ENCODE assay signal across 26 cellular contexts in the genomic region with DNA sequence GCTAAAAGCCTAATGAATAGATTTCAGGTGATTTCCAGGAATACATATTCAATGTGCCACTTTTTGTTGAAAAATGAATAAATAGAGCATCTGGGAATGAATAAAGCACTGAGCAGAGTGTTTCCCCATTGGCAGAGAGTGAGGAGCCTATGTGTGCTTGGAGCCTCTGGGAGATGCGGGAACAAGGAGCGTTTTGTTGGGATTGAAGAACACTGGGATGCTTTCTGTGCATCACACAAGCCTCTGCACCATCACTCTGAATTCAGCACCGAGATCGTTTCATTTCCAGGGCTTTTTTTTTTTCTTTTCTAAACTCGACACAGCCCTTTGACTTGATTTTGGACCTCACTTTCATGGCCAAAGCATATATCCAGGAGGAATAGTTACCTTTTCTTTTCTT.
DNase-seq lines count a peak whose midpoint lies in the region; ATAC-seq lines count a peak whose summit lies in the region.
"Had no signal": no experiment of that assay in that cellular context is flagged by ENCODE, and none has a peak within 500 bp of the region (broad histone marks: within the 10 kb centered on the region; RNA-seq: fewer than 3 reads in every experiment).

No MANE protein-coding gene starts in this region.

- intact Hi-C loops in sciatic nerve (cut with DNase I) = no loop called here
- intact Hi-C loops in activated CD4-positive, alpha-beta T cell treated with anti-CD3 and anti-CD28 coated beads for 36 hours (cut with DNase I, micrococcal nuclease) = no loop called here

- peak overlapping the region; percentile 87 for H3K27ac ChIP-seq in layer of hippocampus (ENCODE audit: low read depth, low read length)
- H3K27ac ChIP-seq: skin epidermis, thoracic aorta, uterus had no signal

- peaks cover 8% of the 10 kb centered on the region for H3K4me1 Mint-ChIP-seq in activated CD4-positive, alpha-beta T cell treated with anti-CD3 and anti-CD28 coated beads for 36 hours
- H3K4me1 Mint-ChIP-seq: activated naive CD4-positive, alpha-beta T cell treated with anti-CD3 and anti-CD28 coated beads, Interleukin-2, amount 10 ng/mL, durations not matched to agents 7 days and 5 days; activated T-helper 17 cell treated with anti-CD3 and anti-CD28 coated beads, Interleukin-2, amount 50 U/mL, for 72 hours had no signal

- peak in 10 of 14 donors; percentile 3 to 61 (median 36) for DNase-seq in C1 segment of cervical spinal cord (lab: John Stamatoyannopoulos, UW)
- DNase-seq in cerebellum (ENCODE audit: low spot score) = peak; percentile 5
- no peak for DNase-seq in sciatic nerve (ENCODE audit: low spot score)
- no peak for DNase-seq in activated CD4-positive, alpha-beta T cell treated with anti-CD3 and anti-CD28 coated beads for 36 hours
- no peak for DNase-seq in GM03348 (ENCODE audit: low spot score)
- no peak for DNase-seq in SW 1271 (lab: John Stamatoyannopoulos, UW)
- DNase-seq: activated CD4-positive, alpha-beta T cell treated with anti-CD3 and anti-CD28 coated beads for 4 hours; activated naive CD4-positive, alpha-beta T cell treated with anti-CD3 and anti-CD28 coated beads, Interleukin-2, amount 10 ng/mL, durations not matched to agents 7 days and 5 days; effector CD4-positive, alpha-beta T cell; NCI-H146; NCI-H2107; NCI-H345; NCI-H69; retina; stimulated activated naive CD4-positive, alpha-beta T cell treated with Interleukin-2 at 50 U/mL for 16 hours; T-helper 9 cell; uterus had no signal

- no peaks in the 10 kb centered on the region for H3K9me3 Mint-ChIP-seq in activated CD4-positive, alpha-beta T cell treated with anti-CD3 and anti-CD28 coated beads for 36 hours (ENCODE audit: low read depth)
- H3K9me3 Mint-ChIP-seq: activated naive CD4-positive, alpha-beta T cell treated with anti-CD3 and anti-CD28 coated beads, Interleukin-2, amount 10 ng/mL, durations not matched to agents 7 days and 5 days; activated T-helper 17 cell treated with anti-CD3 and anti-CD28 coated beads, Interleukin-2, amount 50 U/mL, for 72 hours; IgD-negative memory B cell; natural killer cell treated with Interleukin-12 subunit alpha and Interleukin-12 subunit beta and Interleukin-15 and Interleukin-18, amount 100 ng/mL, for 72 hours had no signal

- H3K27ac Mint-ChIP-seq in activated CD4-positive, alpha-beta T cell treated with anti-CD3 and anti-CD28 coated beads for 36 hours = no peak overlapping the region
- H3K27ac Mint-ChIP-seq: activated naive CD4-positive, alpha-beta T cell treated with anti-CD3 and anti-CD28 coated beads, Interleukin-2, amount 10 ng/mL, durations not matched to agents 7 days and 5 days; activated T-helper 17 cell treated with anti-CD3 and anti-CD28 coated beads, Interleukin-2, amount 50 U/mL, for 72 hours; B cell; IgD-negative memory B cell; natural killer cell treated with Interleukin-12 subunit alpha and Interleukin-12 subunit beta and Interleukin-15 and Interleukin-18, amount 100 ng/mL, for 72 hours had no signal

- ATAC-seq in sciatic nerve (peak; percentile 91), GM19395 (IDR thresholded peaks at IDR 0.05; ENCODE audit: unreplicated experiment) (no peak)
- no peak for ATAC-seq in activated CD4-positive, alpha-beta T cell treated with anti-CD3 and anti-CD28 coated beads for 36 hours
- ATAC-seq: Right ventricle myocardium inferior had no signal

- POLR2A ChIA-PET in activated CD4-positive, alpha-beta T cell treated with anti-CD3 and anti-CD28 coated beads for 36 hours (lab: Charles Lee) = no interaction called here

- H3K27me3 Mint-ChIP-seq in activated CD4-positive, alpha-beta T cell treated with anti-CD3 and anti-CD28 coated beads for 36 hours = peaks cover 19% of the 10 kb centered on the region
- H3K27me3 Mint-ChIP-seq: activated naive CD4-positive, alpha-beta T cell treated with anti-CD3 and anti-CD28 coated beads, Interleukin-2, amount 10 ng/mL, durations not matched to agents 7 days and 5 days; B cell had no signal

- H3K36me3 Mint-ChIP-seq in activated CD4-positive, alpha-beta T cell treated with anti-CD3 and anti-CD28 coated beads for 36 hours (ENCODE audit: low read depth) = no peaks in the 10 kb centered on the region
- H3K36me3 Mint-ChIP-seq: activated naive CD4-positive, alpha-beta T cell treated with anti-CD3 and anti-CD28 coated beads, Interleukin-2, amount 10 ng/mL, durations not matched to agents 7 days and 5 days; IgD-negative memory B cell; natural killer cell treated with Interleukin-12 subunit alpha and Interleukin-12 subunit beta and Interleukin-15 and Interleukin-18, amount 100 ng/mL, for 72 hours had no signal

- H3K4me3 Mint-ChIP-seq in activated CD4-positive, alpha-beta T cell treated with anti-CD3 and anti-CD28 coated beads for 36 hours = no peak overlapping the region
- H3K4me3 Mint-ChIP-seq: activated naive CD4-positive, alpha-beta T cell treated with anti-CD3 and anti-CD28 coated beads, Interleukin-2, amount 10 ng/mL, durations not matched to agents 7 days and 5 days; activated T-helper 17 cell treated with anti-CD3 and anti-CD28 coated beads, Interleukin-2, amount 50 U/mL, for 72 hours; B cell; IgD-negative memory B cell; natural killer cell treated with Interleukin-12 subunit alpha and Interleukin-12 subunit beta and Interleukin-15 and Interleukin-18, amount 100 ng/mL, for 72 hours had no signal

- CTCF ChIA-PET in activated CD4-positive, alpha-beta T cell treated with anti-CD3 and anti-CD28 coated beads for 36 hours (lab: Charles Lee) = no interaction called here

- no peaks in the 10 kb centered on the region for H3K27me3 ChIP-seq in layer of hippocampus (ENCODE audit: control insufficient read depth, insufficient read depth, low read length)
- H3K27me3 ChIP-seq: uterus had no signal

Comparison
In these comparisons a context has a peak if more than half of its experiments do, and no peak if none do; other contexts are left out.
1. DNase-seq: peak in C1 segment of cervical spinal cord (10 of 14) and cerebellum (single experiment); none in sciatic nerve (single experiment), activated CD4-positive, alpha-beta T cell treated with anti-CD3 and anti-CD28 coated beads for 36 hours (single experiment), GM03348 (single experiment) and SW 1271 (0 of 2).